Comparison of ENCODE assay signal across 8 cellular contexts in genomic region chr14:20469890-20470858, GRCh38. TPM values are rescaled to one million over a fixed set of nuclear protein-coding genes. Genes with fewer than 3 reads are reported as not detected.
DNase-seq lines count a peak whose midpoint lies in the region; ATAC-seq lines count a peak whose summit lies in the region.

No MANE protein-coding gene starts in this region.

- H3K36me3 ChIP-seq in ectodermal cell (ENCODE audit: control insufficient read depth, insufficient read depth, low read length) = no peaks in the 10 kb centered on the region

- ATAC-seq in HG02981 (IDR thresholded peaks at IDR 0.05; ENCODE audit: unreplicated experiment) = peak; percentile 30

- WGBS in ectodermal cell, 2 experiments = 2 to 3% methylated on average over 14 of the region's 14 CpGs

- no peaks in the 10 kb centered on the region for H3K4me1 ChIP-seq in ectodermal cell (ENCODE audit: control insufficient read depth, insufficient read depth, low read length)

- no peaks in the 10 kb centered on the region for H3K9me3 Mint-ChIP-seq in activated CD4-positive, alpha-beta T cell treated with anti-CD3 and anti-CD28 coated beads, Interleukin-2, amount 10 ng/mL, durations not matched to agents 7 days and 5 days

- H3K27me3 ChIP-seq in ectodermal cell (ENCODE audit: control insufficient read depth, insufficient read depth, low read length, poor library complexity, severe bottlenecking) = no peaks in the 10 kb centered on the region

- CTCF ChIA-PET in activated CD4-positive, alpha-beta T cell treated with anti-CD3 and anti-CD28 coated beads, Interleukin-2, amount 10 ng/mL, durations not matched to agents 7 days and 5 days (lab: Charles Lee) = interaction anchor here (0.9 to 1.4 kb wide), 4 partner anchors 12 to 214 kb away, joined by 3 read pairs; no protein-coding TSS in a partner anchor

- peaks cover 2% of the 10 kb centered on the region for H3K27me3 Mint-ChIP-seq in activated CD4-positive, alpha-beta T cell treated with anti-CD3 and anti-CD28 coated beads, Interleukin-2, amount 10 ng/mL, durations not matched to agents 7 days and 5 days

- DNase-seq in NCI-H82 (lab: John Stamatoyannopoulos, UW) (peak; percentile 60), NCI-H82 treated with DMSO at 0.1 percent for 48 hours (lab: John Stamatoyannopoulos, UW; ENCODE audit: unreplicated experiment) (no peak), NCI-H2227 treated with DMSO at 0.1 percent for 48 hours (lab: John Stamatoyannopoulos, UW) (peak; percentile 46), medulla oblongata (ENCODE audit: extremely low spot score) (peak; percentile 51)
- peak; percentile 48 for DNase-seq in activated CD4-positive, alpha-beta T cell treated with anti-CD3 and anti-CD28 coated beads, Interleukin-2, amount 10 ng/mL, durations not matched to agents 7 days and 5 days
- peak; percentile 9 for DNase-seq in stimulated activated CD8-positive, alpha-beta memory T cell treated with anti-CD3 and anti-CD28 coated beads, Interleukin-4, amount 100 ng/mL, for 24 hours (ENCODE audit: low read depth)

- H3K27ac ChIP-seq in ectodermal cell (ENCODE audit: insufficient read depth, low read depth, low read length, poor library complexity, severe bottlenecking) = no peak overlapping the region

- peak overlapping the region; percentile 97 for H3K27ac Mint-ChIP-seq in activated CD4-positive, alpha-beta T cell treated with anti-CD3 and anti-CD28 coated beads, Interleukin-2, amount 10 ng/mL, durations not matched to agents 7 days and 5 days

- peak overlapping the region; percentile 95 for H3K4me3 Mint-ChIP-seq in activated CD4-positive, alpha-beta T cell treated with anti-CD3 and anti-CD28 coated beads, Interleukin-2, amount 10 ng/mL, durations not matched to agents 7 days and 5 days

- peak overlapping the region; percentile 58 for H3K4me3 ChIP-seq in ectodermal cell (ENCODE audit: insufficient read depth, low read depth, low read length)

- peaks cover 50% of the 10 kb centered on the region for H3K36me3 Mint-ChIP-seq in activated CD4-positive, alpha-beta T cell treated with anti-CD3 and anti-CD28 coated beads, Interleukin-2, amount 10 ng/mL, durations not matched to agents 7 days and 5 days (ENCODE audit: low read depth)

- peaks cover 46% of the 10 kb centered on the region for H3K4me1 Mint-ChIP-seq in activated CD4-positive, alpha-beta T cell treated with anti-CD3 and anti-CD28 coated beads, Interleukin-2, amount 10 ng/mL, durations not matched to agents 7 days and 5 days

- no peaks in the 10 kb centered on the region for H3K9me3 ChIP-seq in ectodermal cell (ENCODE audit: control insufficient read depth, low read length)

- POLR2A ChIA-PET in activated CD4-positive, alpha-beta T cell treated with anti-CD3 and anti-CD28 coated beads, Interleukin-2, amount 10 ng/mL, durations not matched to agents 7 days and 5 days (lab: Charles Lee) = interaction anchor here (0.6 to 1.6 kb wide), 4 partner anchors 9 to 127 kb away, joined by 3 to 9 read pairs (median 6); partner anchors contain the start of genes APEX1, OSGEP, PARP2 and PIP4P1

RNA-seq across cellular contexts. Expression of gene PNP, which starts 1.0 kb away (rescaled TPM):
- 100 to 1,000 TPM; 178 to 183 TPM for total RNA-seq in activated CD4-positive, alpha-beta T cell treated with anti-CD3 and anti-CD28 coated beads, Interleukin-2, amount 10 ng/mL, durations not matched to agents 7 days and 5 days
- polyA plus RNA-seq in ectodermal cell (2013, experiment 1 of 4) = 40.5 TPM
- 37.2 TPM for polyA plus RNA-seq in ectodermal cell (2013, experiment 2 of 4)
- polyA plus RNA-seq in ectodermal cell (2013, experiment 3 of 4) = 33.3 TPM
- polyA plus RNA-seq in ectodermal cell (2013, experiment 4 of 4) = 36.2 TPM

RNA-seq across cellular contexts. Expression of gene PIP4P1, which starts 8.9 kb away (rescaled TPM):
- 10 to 100 TPM; 33.9 to 40.8 TPM for total RNA-seq in activated CD4-positive, alpha-beta T cell treated with anti-CD3 and anti-CD28 coated beads, Interleukin-2, amount 10 ng/mL, durations not matched to agents 7 days and 5 days
- 48.1 TPM for polyA plus RNA-seq in ectodermal cell (2013, experiment 1 of 4)
- 45.3 TPM for polyA plus RNA-seq in ectodermal cell (2013, experiment 2 of 4)
- polyA plus RNA-seq in ectodermal cell (2013, experiment 3 of 4) = 45.1 TPM
- polyA plus RNA-seq in ectodermal cell (2013, experiment 4 of 4) = 40.7 TPM

RNA-seq across cellular contexts. Expression of gene APEX1, which starts 15.1 kb away (rescaled TPM):
- 100 to 1,000 TPM; 131 to 144 TPM for total RNA-seq in activated CD4-positive, alpha-beta T cell treated with anti-CD3 and anti-CD28 coated beads, Interleukin-2, amount 10 ng/mL, durations not matched to agents 7 days and 5 days
- polyA plus RNA-seq in ectodermal cell (2013, experiment 1 of 4) = 359 TPM
- 336 TPM for polyA plus RNA-seq in ectodermal cell (2013, experiment 2 of 4)
- polyA plus RNA-seq in ectodermal cell (2013, experiment 3 of 4) = 281 TPM
- polyA plus RNA-seq in ectodermal cell (2013, experiment 4 of 4) = 318 TPM

RNA-seq across cellular contexts. Expression of gene OSGEP, which starts 15.6 kb away (rescaled TPM):
- 10 to 100 TPM; 58.5 to 59.8 TPM for total RNA-seq in activated CD4-positive, alpha-beta T cell treated with anti-CD3 and anti-CD28 coated beads, Interleukin-2, amount 10 ng/mL, durations not matched to agents 7 days and 5 days
- 51.8 TPM for polyA plus RNA-seq in ectodermal cell (2013, experiment 1 of 4)
- polyA plus RNA-seq in ectodermal cell (2013, experiment 2 of 4) = 55.7 TPM
- 31.8 TPM for polyA plus RNA-seq in ectodermal cell (2013, experiment 3 of 4)
- 37.8 TPM for polyA plus RNA-seq in ectodermal cell (2013, experiment 4 of 4)

RNA-seq across cellular contexts. Expression of gene KLHL33, which starts 34.2 kb away (rescaled TPM):
- under 1 TPM; 0.15 to 0.17 TPM for total RNA-seq in activated CD4-positive, alpha-beta T cell treated with anti-CD3 and anti-CD28 coated beads, Interleukin-2, amount 10 ng/mL, durations not matched to agents 7 days and 5 days
- polyA plus RNA-seq in ectodermal cell (2013, experiment 1 of 4) = 0.09 TPM
- polyA plus RNA-seq in ectodermal cell (2013, experiment 2 of 4) = not detected
- not detected for polyA plus RNA-seq in ectodermal cell (2013, experiment 3 of 4)
- not detected for polyA plus RNA-seq in ectodermal cell (2013, experiment 4 of 4)
